Comparison of ENCODE assay signal across 23 cellular contexts in genomic region chr10:114603303-114603702, GRCh38.
"Had no signal": no experiment of that assay in that cellular context is flagged by ENCODE, and none has a peak within 500 bp of the region (broad histone marks: within the 10 kb centered on the region; RNA-seq: fewer than 3 reads in every experiment).

No MANE protein-coding gene starts in this region.

- DNase-seq: activated CD4-positive, CD25-positive, alpha-beta regulatory T cell treated with anti-CD3 and anti-CD28 coated beads, Interleukin-2, amount 50 U/mL, for 72 hours; activated gamma-delta T cell treated with Interleukin-2 at 50 U/mL for 16 hours; activated naive CD4-positive, alpha-beta T cell treated with anti-CD3 and anti-CD28 coated beads, Interleukin-2, amount 50 U/mL, for 16 hours; activated T-cell treated with anti-CD3 and anti-CD28 coated beads, Interleukin-2, amount 50 U/mL, for 4 hours; amniotic stem cell; cortex of kidney; effector memory CD8-positive, alpha-beta T cell; foreskin fibroblast; left ventricle myocardium superior; mammary epithelial cell; naive thymus-derived CD4-positive, alpha-beta T cell; ovary; stimulated activated naive CD4-positive, alpha-beta T cell; T1000 had no signal

- H3K9me3 Mint-ChIP-seq: activated CD4-positive, alpha-beta memory T cell treated with anti-CD3 and anti-CD28 coated beads for 36 hours; activated CD4-positive, alpha-beta T cell treated with anti-CD3 and anti-CD28 coated beads, Interleukin-2, amount 10 ng/mL, durations not matched to agents 24 days and 14 days; activated T-cell treated with anti-CD3 and anti-CD28 coated beads, Interleukin-2, amount 50 U/mL, for 4 hours; activated T-helper 17 cell treated with anti-CD3 and anti-CD28 coated beads, Interleukin-2, amount 50 U/mL, for 72 hours; effector memory CD8-positive, alpha-beta T cell had no signal

- H3K36me3 Mint-ChIP-seq: activated CD4-positive, alpha-beta memory T cell treated with anti-CD3 and anti-CD28 coated beads for 36 hours had no signal

- ATAC-seq: activated T-cell treated with anti-CD3 and anti-CD28 coated beads, Interleukin-2, amount 50 U/mL, for 4 hours; effector memory CD8-positive, alpha-beta T cell; naive thymus-derived CD4-positive, alpha-beta T cell had no signal

- FAIRE-seq: astrocyte had no signal

- H3K27me3 ChIP-seq: ovary, suprapubic skin, tibial nerve, vagina had no signal

- H3K36me3 ChIP-seq: ovary, vagina had no signal

- H3K9me3 ChIP-seq: ovary, suprapubic skin, tibial nerve, vagina had no signal

- H3K4me3 Mint-ChIP-seq: activated CD4-positive, alpha-beta memory T cell treated with anti-CD3 and anti-CD28 coated beads for 36 hours; activated CD4-positive, alpha-beta T cell treated with anti-CD3 and anti-CD28 coated beads, Interleukin-2, amount 10 ng/mL, durations not matched to agents 24 days and 14 days; activated T-cell treated with anti-CD3 and anti-CD28 coated beads, Interleukin-2, amount 50 U/mL, for 4 hours; activated T-helper 17 cell treated with anti-CD3 and anti-CD28 coated beads, Interleukin-2, amount 50 U/mL, for 72 hours; effector memory CD8-positive, alpha-beta T cell; mesothelial cell of epicardium had no signal

- H3K27ac ChIP-seq: ovary, suprapubic skin, vagina had no signal

- H3K4me3 ChIP-seq: ovary, suprapubic skin, tibial nerve, vagina had no signal

- H3K27me3 Mint-ChIP-seq: activated CD4-positive, alpha-beta memory T cell treated with anti-CD3 and anti-CD28 coated beads for 36 hours; activated CD4-positive, alpha-beta T cell treated with anti-CD3 and anti-CD28 coated beads, Interleukin-2, amount 10 ng/mL, durations not matched to agents 24 days and 14 days; activated T-helper 17 cell treated with anti-CD3 and anti-CD28 coated beads, Interleukin-2, amount 50 U/mL, for 72 hours; progenitor cell of endocrine pancreas had no signal

- H3K27ac Mint-ChIP-seq: activated CD4-positive, alpha-beta memory T cell treated with anti-CD3 and anti-CD28 coated beads for 36 hours; activated CD4-positive, alpha-beta T cell treated with anti-CD3 and anti-CD28 coated beads, Interleukin-2, amount 10 ng/mL, durations not matched to agents 24 days and 14 days; activated T-helper 17 cell treated with anti-CD3 and anti-CD28 coated beads, Interleukin-2, amount 50 U/mL, for 72 hours; effector memory CD8-positive, alpha-beta T cell; mesothelial cell of epicardium; naive thymus-derived CD4-positive, alpha-beta T cell had no signal
